ENCODE assay signal across 33 cellular contexts in genomic region chr6:107205062-107205461, GRCh38.
DNase-seq lines count a peak whose midpoint lies in the region; ATAC-seq and TF ChIP-seq lines count a peak whose summit lies in the region.
"Had no signal": no experiment of that assay in that cellular context is flagged by ENCODE, and none has a peak within 500 bp of the region (broad histone marks: within the 10 kb centered on the region; RNA-seq: fewer than 3 reads in every experiment).

No MANE protein-coding gene starts in this region.

- DNase-seq in SK-N-MC (ENCODE audit: low read depth, low spot score) (no peak), left lung (no peak), dorsolateral prefrontal cortex (no peak), NCI-H774 (lab: John Stamatoyannopoulos, UW) (no peak), immature natural killer cell (no peak)
- DNase-seq: 8988T; ACHN; AML-193; BE2C; C1 segment of cervical spinal cord; Caco-2; Calu3; CD4-positive, alpha-beta memory T cell; CD4-positive, alpha-beta T cell; CD4-positive, CD25-positive, alpha-beta regulatory T cell; CD8-positive, alpha-beta memory T cell; CD8-positive, alpha-beta T cell; COR-L47; DMS 273 treated with DMSO at 0.1 percent for 48 hours; DMS153; DMS53; DMS79; DMS79 treated with DMSO at 0.1 percent for 48 hours; DND-41; EL had no signal

- H3K9me2 ChIP-seq in neural cell (ENCODE audit: insufficient read depth, low read length), result no peaks in the 10 kb centered on the region

- H3F3A ChIP-seq in neural cell (ENCODE audit: insufficient read depth, low read length, poor library complexity, severe bottlenecking), result peaks cover 10% of the 10 kb centered on the region

- no peaks in the 10 kb centered on the region for H3K4me1 Mint-ChIP-seq in immature natural killer cell
- H3K4me1 Mint-ChIP-seq: B cell; CD14-positive monocyte; CD4-positive, alpha-beta memory T cell; CD4-positive, CD25-positive, alpha-beta regulatory T cell; CD8-positive, alpha-beta memory T cell had no signal

- no peaks in the 10 kb centered on the region for H3K4me1 ChIP-seq in left lung
- H3K4me1 ChIP-seq: A549; BE2C; BLaER1; BLaER1 treated with 17β-estradiol and CSF1 and Interleukin-3, amounts not matched to agents 10 nM and 100 nM; Caco-2 had no signal

- H3K4me3 ChIP-seq in SK-N-MC, result peak overlapping the region; percentile 65
- no peak overlapping the region for H3K4me3 ChIP-seq in left lung
- peak overlapping the region; percentile 49 for H3K4me3 ChIP-seq in neural cell (ENCODE audit: low read length)
- H3K4me3 ChIP-seq in dorsolateral prefrontal cortex, result no peak overlapping the region
- H3K4me3 ChIP-seq: A549; BLaER1; BLaER1 treated with 17β-estradiol and CSF1 and Interleukin-3, amounts not matched to agents 10 nM and 100 nM had no signal

- H3K9ac ChIP-seq in SK-N-MC (ENCODE audit: insufficient read length) (peak overlapping the region; percentile 54), neural cell (ENCODE audit: low read length) (peak overlapping the region; percentile 50)
- H3K9ac ChIP-seq: BLaER1; BLaER1 treated with 17β-estradiol and CSF1 and Interleukin-3, amounts not matched to agents 10 nM and 100 nM had no signal

- peak overlapping the region; percentile 34 for H2AFZ ChIP-seq in neural cell (ENCODE audit: low read depth, low read length)

- H3K9me3 ChIP-seq in SK-N-MC (ENCODE audit: low read depth, low read length) (no peaks in the 10 kb centered on the region), left lung (peaks cover 0 to 7% of the 10 kb centered on the region in 2 donors), neural cell (ENCODE audit: low read length) (no peaks in the 10 kb centered on the region)
- H3K9me3 ChIP-seq: BE2C, Caco-2 had no signal

- no peak overlapping the region for H3K27ac Mint-ChIP-seq in immature natural killer cell
- H3K27ac Mint-ChIP-seq: B cell; CD14-positive monocyte; CD4-positive, alpha-beta memory T cell; CD4-positive, alpha-beta T cell; CD4-positive, CD25-positive, alpha-beta regulatory T cell; CD8-positive, alpha-beta T cell had no signal

- H3K79me2 ChIP-seq in neural cell (replicated peaks; ENCODE audit: insufficient read depth, low read length), result no peaks in the 10 kb centered on the region

- intact Hi-C loops in left lung (cut with DNase I) (no loop called here), dorsolateral prefrontal cortex (cut with DNase I) (no loop called here)

- H3K36me3 ChIP-seq in SK-N-MC (ENCODE audit: insufficient read depth, low read length) (no peaks in the 10 kb centered on the region), left lung (peaks cover 0 to 15% of the 10 kb centered on the region in 2 donors), neural cell (ENCODE audit: insufficient read depth, low read length) (no peaks in the 10 kb centered on the region)
- H3K36me3 ChIP-seq: BE2C had no signal

- peaks cover 20 to 35% (median 21%) of the 10 kb centered on the region in 3 donors for H3K36me3 Mint-ChIP-seq in immature natural killer cell

- H3K27me3 Mint-ChIP-seq in immature natural killer cell (ENCODE audit: low read depth in 3 of 3), result peaks cover 0 to 2% (median 0%) of the 10 kb centered on the region in 3 donors
- H3K27me3 Mint-ChIP-seq: B cell; CD4-positive, alpha-beta memory T cell; CD4-positive, alpha-beta T cell; CD4-positive, CD25-positive, alpha-beta regulatory T cell; CD8-positive, alpha-beta memory T cell had no signal

- TF ChIP-seq CTCF in left lung (IDR thresholded peaks at IDR 0.05) (no peak), neural cell (IDR thresholded peaks at IDR 0.05; ENCODE audit: poor library complexity, severe bottlenecking) (no peak), dorsolateral prefrontal cortex (IDR thresholded peaks at IDR 0.05 in 54 of 56, conservative IDR thresholded peaks at IDR 0.05 in 2 of 56; ENCODE audit: low read depth in 1 of 56, partially characterized antibody in 56 of 56) (no peak)

- no peak overlapping the region for H3K4me3 Mint-ChIP-seq in immature natural killer cell
- H3K4me3 Mint-ChIP-seq: B cell; CD14-positive monocyte; CD4-positive, alpha-beta memory T cell; CD4-positive, alpha-beta T cell; CD4-positive, CD25-positive, alpha-beta regulatory T cell; CD8-positive, alpha-beta memory T cell; CD8-positive, alpha-beta T cell had no signal

- no peaks in the 10 kb centered on the region for H4K20me1 ChIP-seq in neural cell (ENCODE audit: insufficient read depth)
- H4K20me1 ChIP-seq: BLaER1; BLaER1 treated with 17β-estradiol and CSF1 and Interleukin-3, amounts not matched to agents 10 nM and 100 nM had no signal

- no peak for TF ChIP-seq RAD21 in neural cell (conservative IDR thresholded peaks at IDR 0.05)

- peaks cover 0 to 2% (median 0%) of the 10 kb centered on the region in 6 donors for H3K9me3 Mint-ChIP-seq in immature natural killer cell

- H3K27me3 ChIP-seq in left lung (no peaks in the 10 kb centered on the region), neural cell (ENCODE audit: insufficient read depth, low read depth, low read length) (no peaks in the 10 kb centered on the region), dorsolateral prefrontal cortex (no peaks in the 10 kb centered on the region)
- H3K27me3 ChIP-seq: BE2C; BLaER1; BLaER1 treated with 17β-estradiol and CSF1 and Interleukin-3, amounts not matched to agents 10 nM and 100 nM had no signal

- peak; percentile 86 for TF ChIP-seq EP300 in neural cell (conservative IDR thresholded peaks at IDR 0.05; ENCODE audit: poor library complexity, severe bottlenecking)

- peak overlapping the region; percentile 94 for H3K27ac ChIP-seq in SK-N-MC
- no peak overlapping the region for H3K27ac ChIP-seq in left lung
- peak overlapping the region; percentile 94 for H3K27ac ChIP-seq in neural cell (ENCODE audit: low read length)
- no peak overlapping the region for H3K27ac ChIP-seq in dorsolateral prefrontal cortex
- H3K27ac ChIP-seq: 22Rv1; A549; BLaER1; BLaER1 treated with 17β-estradiol and CSF1 and Interleukin-3, amounts not matched to agents 10 nM and 100 nM; C4-2B had no signal

- peak; percentile 21 for ATAC-seq in left lung
- ATAC-seq: A549; CD8-positive, alpha-beta T cell had no signal

- H3K4me2 ChIP-seq in neural cell (ENCODE audit: low read length), result peak overlapping the region; percentile 53
- H3K4me2 ChIP-seq: A549; BLaER1; BLaER1 treated with 17β-estradiol and CSF1 and Interleukin-3, amounts not matched to agents 10 nM and 100 nM had no signal

TF ChIP-seq in neural cell, 6 proteins besides CTCF, POLR2A, EP300 and RAD21:
- peak; percentile 73 for TF ChIP-seq POLR2AphosphoS5 (IDR thresholded peaks at IDR 0.05)
- no peak for TF ChIP-seq SMC3 (conservative IDR thresholded peaks at IDR 0.05; ENCODE audit: poor library complexity)

Comparison
In these comparisons a context has a peak if more than half of its experiments do, and no peak if none do; other contexts are left out.
1. H3K27ac ChIP-seq: peak in SK-N-MC (single experiment) and neural cell (single experiment); none in left lung (0 of 2) and dorsolateral prefrontal cortex (0 of 59).
2. H3K4me3 ChIP-seq: peak in SK-N-MC (single experiment) and neural cell (single experiment); none in left lung (0 of 2) and dorsolateral prefrontal cortex (0 of 59).